Comparison of ENCODE assay signal across 20 cellular contexts in genomic region chr1:23726669-23727068, GRCh38. TPM values are rescaled to one million over a fixed set of nuclear protein-coding genes. Genes with fewer than 3 reads are reported as not detected.
DNase-seq lines count a peak whose midpoint lies in the region; ATAC-seq and TF ChIP-seq lines count a peak whose summit lies in the region.
"Had no signal": no experiment of that assay in that cellular context is flagged by ENCODE, and none has a peak within 500 bp of the region (broad histone marks: within the 10 kb centered on the region; RNA-seq: fewer than 3 reads in every experiment).

No MANE protein-coding gene starts in this region.

- H3K36me3 Mint-ChIP-seq in stimulated activated effector memory CD8-positive, alpha-beta T cell treated with anti-CD3 and anti-CD28 coated beads, Interleukin-12 subunit alpha, Interleukin-12 subunit beta, amount 100 ng/mL, for 72 hours = no peaks in the 10 kb centered on the region
- H3K36me3 Mint-ChIP-seq: natural killer cell had no signal

- ATAC-seq in body of pancreas (no peak), GM19035 (IDR thresholded peaks at IDR 0.05; ENCODE audit: unreplicated experiment) (no peak)
- ATAC-seq in stimulated activated effector memory CD8-positive, alpha-beta T cell treated with anti-CD3 and anti-CD28 coated beads, Interleukin-12 subunit alpha, Interleukin-12 subunit beta, amount 100 ng/mL, for 72 hours = no peak
- ATAC-seq: activated CD8-positive, alpha-beta T cell treated with anti-CD3 and anti-CD28 coated beads for 36 hours; natural killer cell had no signal

- no peaks in the 10 kb centered on the region for H3K36me3 ChIP-seq in body of pancreas (replicated peaks in 1 of 2; ENCODE audit: insufficient read depth in 1 of 2, low read depth in 2 of 2)
- H3K36me3 ChIP-seq: suprapubic skin had no signal

- TF ChIP-seq POLR2A in body of pancreas (IDR thresholded peaks at IDR 0.05) = no peak

- DNase-seq in activated effector memory CD4-positive, alpha-beta T cell treated with anti-CD3 and anti-CD28 coated beads, Interleukin-2, amount 50 U/mL, for 16 hours = peak; percentile 5
- DNase-seq in activated effector memory CD4-positive, alpha-beta T cell treated with Interleukin-2 at 50 U/mL for 16 hours = no peak
- no peak for DNase-seq in body of pancreas
- DNase-seq in mesenteric fat pad (ENCODE audit: low spot score) = peak; percentile 2
- DNase-seq in NCI-H1417 treated with DMSO at 0.1 percent for 48 hours (lab: John Stamatoyannopoulos, UW) = no peak
- no peak for DNase-seq in stimulated activated CD4-positive, alpha-beta T cell treated with anti-CD3 and anti-CD28 coated beads, Interleukin-4, amount 100 ng/mL, for 24 hours
- DNase-seq in stimulated activated effector memory CD8-positive, alpha-beta T cell treated with anti-CD3 and anti-CD28 coated beads, Interleukin-12 subunit alpha, Interleukin-12 subunit beta, amount 100 ng/mL, for 72 hours (ENCODE audit: low spot score in 2 of 2) = no peak
- DNase-seq: activated CD8-positive, alpha-beta T cell treated with anti-CD3 and anti-CD28 coated beads for 36 hours; activated naive CD8-positive, alpha-beta T cell treated with anti-CD3 and anti-CD28 coated beads, Interleukin-2, amount 10 ng/mL, durations not matched to agents 7 days and 5 days; activated T-cell treated with anti-CD3 and anti-CD28 coated beads, Interleukin-2, amount 50 U/mL, for 48 hours; CD4-positive, alpha-beta T cell; GOT3; natural killer cell; NCI-H187; NCI-H510A; SHP77; stimulated activated CD4-positive, alpha-beta T cell treated with anti-CD3 and anti-CD28 coated beads, Interleukin-2, amount 100 ng/mL, for 48 hours; T-helper 1 cell had no signal

- intact Hi-C loops in body of pancreas (cut with DNase I) = no loop called here

- H3K4me1 ChIP-seq in body of pancreas = peaks cover 40% of the 10 kb centered on the region

- H3K4me1 Mint-ChIP-seq in stimulated activated effector memory CD8-positive, alpha-beta T cell treated with anti-CD3 and anti-CD28 coated beads, Interleukin-12 subunit alpha, Interleukin-12 subunit beta, amount 100 ng/mL, for 72 hours = peaks cover 24% of the 10 kb centered on the region

- H3K27me3 ChIP-seq in body of pancreas = no peaks in the 10 kb centered on the region
- H3K27me3 ChIP-seq: suprapubic skin had no signal

- WGBS in body of pancreas, 2 donors = 67% methylated on average over 2 of the region's 2 CpGs

- H3K4me3 ChIP-seq in body of pancreas = no peak overlapping the region
- H3K4me3 ChIP-seq: suprapubic skin had no signal

- no peaks in the 10 kb centered on the region for H3K9me3 ChIP-seq in body of pancreas
- H3K9me3 ChIP-seq: suprapubic skin had no signal

- H3K9me3 Mint-ChIP-seq in stimulated activated effector memory CD8-positive, alpha-beta T cell treated with anti-CD3 and anti-CD28 coated beads, Interleukin-12 subunit alpha, Interleukin-12 subunit beta, amount 100 ng/mL, for 72 hours = no peaks in the 10 kb centered on the region
- H3K9me3 Mint-ChIP-seq: activated CD8-positive, alpha-beta T cell treated with anti-CD3 and anti-CD28 coated beads for 36 hours; activated naive CD8-positive, alpha-beta T cell treated with anti-CD3 and anti-CD28 coated beads, Interleukin-2, amount 10 ng/mL, durations not matched to agents 7 days and 5 days; CD4-positive, alpha-beta T cell; natural killer cell had no signal

- H3K27ac Mint-ChIP-seq in stimulated activated effector memory CD8-positive, alpha-beta T cell treated with anti-CD3 and anti-CD28 coated beads, Interleukin-12 subunit alpha, Interleukin-12 subunit beta, amount 100 ng/mL, for 72 hours = no peak overlapping the region
- H3K27ac Mint-ChIP-seq: activated CD8-positive, alpha-beta T cell treated with anti-CD3 and anti-CD28 coated beads for 36 hours; activated naive CD8-positive, alpha-beta T cell treated with anti-CD3 and anti-CD28 coated beads, Interleukin-2, amount 10 ng/mL, durations not matched to agents 7 days and 5 days; CD4-positive, alpha-beta T cell; natural killer cell had no signal

- TF ChIP-seq CTCF in body of pancreas (IDR thresholded peaks at IDR 0.05) = no peak

- H3K27ac ChIP-seq in body of pancreas = peak overlapping the region; percentile 59 to 85 (median 80)
- H3K27ac ChIP-seq: suprapubic skin had no signal

- no peak overlapping the region for H3K4me3 Mint-ChIP-seq in stimulated activated effector memory CD8-positive, alpha-beta T cell treated with anti-CD3 and anti-CD28 coated beads, Interleukin-12 subunit alpha, Interleukin-12 subunit beta, amount 100 ng/mL, for 72 hours
- H3K4me3 Mint-ChIP-seq: activated CD8-positive, alpha-beta T cell treated with anti-CD3 and anti-CD28 coated beads for 36 hours; activated naive CD8-positive, alpha-beta T cell treated with anti-CD3 and anti-CD28 coated beads, Interleukin-2, amount 10 ng/mL, durations not matched to agents 7 days and 5 days; CD4-positive, alpha-beta T cell; natural killer cell had no signal

RNA-seq across cellular contexts. Expression of gene ELOA, which starts 16.6 kb away (rescaled TPM):
- total RNA-seq in body of pancreas (10 to 100 TPM; 22.6 to 28.0 TPM), mesenteric fat pad (51.1 TPM)

RNA-seq across cellular contexts. Expression of gene RPL11, which starts 35.1 kb away (rescaled TPM):
- 100 to 1,000 TPM; 553 to 720 TPM for total RNA-seq in body of pancreas
- total RNA-seq in mesenteric fat pad = 871 TPM

RNA-seq across cellular contexts. Expression of gene PITHD1, which starts 51.5 kb away (rescaled TPM):
- total RNA-seq in body of pancreas (10 to 100 TPM; 31.9 to 32.3 TPM), mesenteric fat pad (57.2 TPM)

Comparison
In these comparisons a context has a peak if more than half of its experiments do, and no peak if none do; other contexts are left out.
1. DNase-seq: peak in activated effector memory CD4-positive, alpha-beta T cell treated with anti-CD3 and anti-CD28 coated beads, Interleukin-2, amount 50 U/mL, for 16 hours (single experiment) and mesenteric fat pad (single experiment); none in activated effector memory CD4-positive, alpha-beta T cell treated with Interleukin-2 at 50 U/mL for 16 hours (single experiment), body of pancreas (0 of 4), NCI-H1417 treated with DMSO at 0.1 percent for 48 hours (single experiment), stimulated activated CD4-positive, alpha-beta T cell treated with anti-CD3 and anti-CD28 coated beads, Interleukin-4, amount 100 ng/mL, for 24 hours (single experiment) and stimulated activated effector memory CD8-positive, alpha-beta T cell treated with anti-CD3 and anti-CD28 coated beads, Interleukin-12 subunit alpha, Interleukin-12 subunit beta, amount 100 ng/mL, for 72 hours (0 of 2).